ENCODE assay signal across 8 cellular contexts in genomic region chr1:25821112-25821476, GRCh38. TPM values are rescaled to one million over a fixed set of nuclear protein-coding genes. Genes with fewer than 3 reads are reported as not detected.
DNase-seq lines count a peak whose midpoint lies in the region; ATAC-seq lines count a peak whose summit lies in the region.

No MANE protein-coding gene starts in this region.

- H3K27me3 ChIP-seq in thymus (ENCODE audit: control insufficient read depth, insufficient read depth) = no peaks in the 10 kb centered on the region

- peak overlapping the region; percentile 90 for H3K27ac ChIP-seq in thymus (ENCODE audit: low read depth)

- H3K4me1 ChIP-seq in thymus (ENCODE audit: control insufficient read depth, insufficient read depth, low read length) = peaks cover 10% of the 10 kb centered on the region

- H3K4me1 Mint-ChIP-seq in activated T-cell treated with anti-CD3 and anti-CD28 coated beads, Interleukin-2, amount 50 U/mL, for 24 hours (ENCODE audit: low read depth) = peaks cover 33% of the 10 kb centered on the region
- peaks cover 22% of the 10 kb centered on the region for H3K4me1 Mint-ChIP-seq in activated naive CD8-positive, alpha-beta T cell treated with anti-CD3 and anti-CD28 coated beads for 36 hours

- peak overlapping the region; percentile 86 for H3K27ac Mint-ChIP-seq in activated T-cell treated with anti-CD3 and anti-CD28 coated beads, Interleukin-2, amount 50 U/mL, for 24 hours
- H3K27ac Mint-ChIP-seq in activated naive CD8-positive, alpha-beta T cell treated with anti-CD3 and anti-CD28 coated beads for 36 hours = peak overlapping the region; percentile 88

- DNase-seq in activated T-cell treated with anti-CD3 and anti-CD28 coated beads, Interleukin-2, amount 50 U/mL, for 24 hours = no peak
- no peak for DNase-seq in activated T-cell treated with anti-CD3 and anti-CD28 coated beads, Interleukin-2, amount 50 U/mL, for 1 hour
- no peak for DNase-seq in activated naive CD8-positive, alpha-beta T cell treated with anti-CD3 and anti-CD28 coated beads for 36 hours
- DNase-seq in left lobe of liver (ENCODE audit: low spot score) = peak; percentile 44
- no peak for DNase-seq in glomerular visceral epithelial cell (ENCODE audit: extremely low spot score)
- DNase-seq in RKO (ENCODE audit: low spot score) = no peak
- DNase-seq in middle frontal gyrus (ENCODE audit: extremely low spot score, low spot score) = no peak

- WGBS in thymus = 36% methylated on average over 10 of the region's 10 CpGs

- H3K4me3 Mint-ChIP-seq in activated T-cell treated with anti-CD3 and anti-CD28 coated beads, Interleukin-2, amount 50 U/mL, for 24 hours = peak overlapping the region; percentile 84
- peak overlapping the region; percentile 87 for H3K4me3 Mint-ChIP-seq in activated naive CD8-positive, alpha-beta T cell treated with anti-CD3 and anti-CD28 coated beads for 36 hours

- no peaks in the 10 kb centered on the region for H3K9me3 Mint-ChIP-seq in activated T-cell treated with anti-CD3 and anti-CD28 coated beads, Interleukin-2, amount 50 U/mL, for 24 hours
- no peaks in the 10 kb centered on the region for H3K9me3 Mint-ChIP-seq in activated naive CD8-positive, alpha-beta T cell treated with anti-CD3 and anti-CD28 coated beads for 36 hours

- peaks cover 4% of the 10 kb centered on the region for H3K36me3 ChIP-seq in thymus (ENCODE audit: control insufficient read depth, insufficient read depth)

- no peak for ATAC-seq in left lobe of liver

- no peaks in the 10 kb centered on the region for H3K27me3 Mint-ChIP-seq in activated T-cell treated with anti-CD3 and anti-CD28 coated beads, Interleukin-2, amount 50 U/mL, for 24 hours
- no peaks in the 10 kb centered on the region for H3K27me3 Mint-ChIP-seq in activated naive CD8-positive, alpha-beta T cell treated with anti-CD3 and anti-CD28 coated beads for 36 hours

- peaks cover 2% of the 10 kb centered on the region for H3K9me3 ChIP-seq in thymus (ENCODE audit: control insufficient read depth)

- peaks cover 14% of the 10 kb centered on the region for H3K36me3 Mint-ChIP-seq in activated T-cell treated with anti-CD3 and anti-CD28 coated beads, Interleukin-2, amount 50 U/mL, for 24 hours (ENCODE audit: low read depth)
- peaks cover 10% of the 10 kb centered on the region for H3K36me3 Mint-ChIP-seq in activated naive CD8-positive, alpha-beta T cell treated with anti-CD3 and anti-CD28 coated beads for 36 hours

- peak overlapping the region; percentile 89 for H3K4me3 ChIP-seq in thymus (ENCODE audit: low read length)

RNA-seq across cellular contexts. Expression of gene MTFR1L, which starts 1.3 kb away (rescaled TPM):
- 10 to 100 TPM; 23.3 to 23.4 TPM for total RNA-seq in activated naive CD8-positive, alpha-beta T cell treated with anti-CD3 and anti-CD28 coated beads for 36 hours
- 52.7 TPM for total RNA-seq in left lobe of liver
- polyA plus RNA-seq in thymus = 53.9 TPM

RNA-seq across cellular contexts. Expression of gene SELENON, which starts 21.1 kb away (rescaled TPM):
- total RNA-seq in activated naive CD8-positive, alpha-beta T cell treated with anti-CD3 and anti-CD28 coated beads for 36 hours = 10 to 100 TPM; 15.0 to 15.6 TPM
- 13.5 TPM for total RNA-seq in left lobe of liver
- 17.4 TPM for polyA plus RNA-seq in thymus

RNA-seq across cellular contexts. Expression of gene AUNIP, which starts 38.2 kb away (rescaled TPM):
- 10 to 100 TPM; 12.1 to 15.1 TPM for total RNA-seq in activated naive CD8-positive, alpha-beta T cell treated with anti-CD3 and anti-CD28 coated beads for 36 hours
- not detected for total RNA-seq in left lobe of liver
- 0.59 TPM for polyA plus RNA-seq in thymus

RNA-seq across cellular contexts. Expression of gene PAQR7, which starts 54.4 kb away (rescaled TPM):
- total RNA-seq in activated naive CD8-positive, alpha-beta T cell treated with anti-CD3 and anti-CD28 coated beads for 36 hours = 1 to 10 TPM; 8.6 to 9.2 TPM
- 5.1 TPM for total RNA-seq in left lobe of liver
- polyA plus RNA-seq in thymus = 2.9 TPM

Comparison
In these comparisons a context has a peak if more than half of its experiments do, and no peak if none do; other contexts are left out.
1. RNA of gene AUNIP, which starts 38.2 kb away (total RNA-seq): 12.1 to 15.1 TPM in activated naive CD8-positive, alpha-beta T cell treated with anti-CD3 and anti-CD28 coated beads for 36 hours; not detected in left lobe of liver (single experiment); every median in the first group is over 10 times any median in the second.